12 cellular contexts compared by ENCODE assay signal in the genomic region with DNA sequence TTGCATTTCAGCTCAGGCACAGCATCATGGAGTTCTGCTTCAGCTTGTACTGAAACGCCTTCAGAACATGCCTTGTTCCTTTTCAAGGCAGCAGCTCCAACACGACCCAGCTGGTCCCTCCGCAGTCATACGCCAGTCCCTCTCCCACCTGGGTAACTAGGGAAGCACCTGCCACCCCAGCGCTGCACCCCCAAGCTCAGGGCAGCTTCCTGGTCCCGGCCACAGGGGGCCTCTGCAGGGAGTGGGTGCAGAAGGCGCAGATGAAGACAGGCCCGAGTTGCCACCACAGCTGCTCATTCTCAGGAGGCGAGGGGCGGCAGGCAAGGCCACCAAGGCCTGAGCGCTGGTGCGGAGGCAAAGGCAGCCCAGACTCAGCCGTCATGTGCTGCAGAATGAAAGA. TPM values are rescaled to one million over a fixed set of nuclear protein-coding genes. Genes with fewer than 3 reads are reported as not detected.
A peak's percentile ranks its signal among the peaks of the same experiment; 100 is the strongest.
DNase-seq lines count a peak whose midpoint lies in the region; ATAC-seq and TF ChIP-seq lines count a peak whose summit lies in the region.
"Had no signal": no experiment of that assay in that cellular context is flagged by ENCODE, and none has a peak within 500 bp of the region (broad histone marks: within the 10 kb centered on the region; RNA-seq: fewer than 3 reads in every experiment).

No MANE protein-coding gene starts in this region.

- CTCF ChIA-PET in CD8-positive, alpha-beta T cell (lab: Charles Lee) = interaction anchor here (1.4 to 2.1 kb wide), 2 partner anchors 13 to 15 kb away, joined by 3 to 6 read pairs; no protein-coding TSS in a partner anchor

- TF ChIP-seq CTCF in CD8-positive, alpha-beta T cell (IDR thresholded peaks at IDR 0.05) = no peak
- TF ChIP-seq CTCF in esophagus squamous epithelium (IDR thresholded peaks at IDR 0.05) (no peak), endothelial cell (IDR thresholded peaks at IDR 0.05; ENCODE audit: unreplicated experiment) (no peak)

- H3K27ac Mint-ChIP-seq in CD8-positive, alpha-beta T cell = peak overlapping the region; percentile 93
- no peak overlapping the region for H3K27ac Mint-ChIP-seq in endothelial cell (ENCODE audit: unreplicated experiment)
- H3K27ac Mint-ChIP-seq: nephron progenitor cell had no signal

- peaks cover 87% of the 10 kb centered on the region for H3K36me3 ChIP-seq in CD8-positive, alpha-beta T cell (ENCODE audit: insufficient read depth, low read length)
- H3K36me3 ChIP-seq in SK-N-MC (ENCODE audit: insufficient read depth, low read length) (peaks cover 12% of the 10 kb centered on the region; the same call in 1 of the 2 replicates), esophagus squamous epithelium (peaks cover 62 to 100% (median 71%) of the 10 kb centered on the region in 3 donors), skeletal muscle tissue (ENCODE audit: control insufficient read depth in 3 of 3, insufficient read depth in 3 of 3, low read length in 3 of 3) (peaks cover 55 to 70% (median 69%) of the 10 kb centered on the region in 3 donors)

- TF ChIP-seq POLR2A in esophagus squamous epithelium (IDR thresholded peaks at IDR 0.05) = no peak

- 77 to 79% methylated on average over 10 of the region's 13 CpGs for WGBS in esophagus squamous epithelium, 2 donors

- H3K9ac ChIP-seq in SK-N-MC (ENCODE audit: insufficient read length) (no peak overlapping the region), skeletal muscle tissue (ENCODE audit: low read depth in 1 of 3, low read length in 3 of 3) (peak overlapping the region in 2 of 3 donors; percentile 3 to 77)

- intact Hi-C loops in CD8-positive, alpha-beta T cell (cut with DNase I, micrococcal nuclease) = loop anchor here (5.0 to 10.0 kb wide), 3 partner anchors 78 to 440 kb away; partner anchors contain the start of gene ZNF518B (in 1 of the 2)
- intact Hi-C loops in esophagus squamous epithelium (cut with DNase I) = no loop called here

- H3K4me3 Mint-ChIP-seq in CD8-positive, alpha-beta T cell = peak overlapping the region; percentile 35
- no peak overlapping the region for H3K4me3 Mint-ChIP-seq in endothelial cell (ENCODE audit: unreplicated experiment)
- H3K4me3 Mint-ChIP-seq: nephron progenitor cell had no signal

- H3K4me1 ChIP-seq in CD8-positive, alpha-beta T cell (ENCODE audit: insufficient read depth, low read length) = peaks cover 84% of the 10 kb centered on the region
- H3K4me1 ChIP-seq in esophagus squamous epithelium (peaks cover 51 to 97% (median 71%) of the 10 kb centered on the region in 3 donors), skeletal muscle tissue (ENCODE audit: control insufficient read depth in 3 of 3, insufficient read depth in 3 of 3, low read length in 3 of 3) (peaks cover 97 to 99% (median 99%) of the 10 kb centered on the region in 3 donors)

- H3K27ac ChIP-seq in CD8-positive, alpha-beta T cell (ENCODE audit: low read depth, low read length) = no peak overlapping the region
- H3K27ac ChIP-seq in SK-N-MC (peak overlapping the region; percentile 91), esophagus squamous epithelium (peak overlapping the region; percentile 9 to 84 (median 78)), skeletal muscle tissue (ENCODE audit: low read depth, low read length) (peak overlapping the region; percentile 93)
- H3K27ac ChIP-seq: SJSA1 had no signal

- no peaks in the 10 kb centered on the region for H3K27me3 ChIP-seq in CD8-positive, alpha-beta T cell (ENCODE audit: insufficient read depth, low read length)
- H3K27me3 ChIP-seq in esophagus squamous epithelium (no peaks in the 10 kb centered on the region), skeletal muscle tissue (ENCODE audit: control insufficient read depth in 3 of 3, insufficient read depth in 3 of 3, low read length in 3 of 3) (no peaks in the 10 kb centered on the region)
- H3K27me3 ChIP-seq: SJSA1 had no signal

- ATAC-seq in CD8-positive, alpha-beta T cell = no peak
- ATAC-seq in GM18519 (IDR thresholded peaks at IDR 0.05; ENCODE audit: low FRiP score, unreplicated experiment) = no peak

- peaks cover 96% of the 10 kb centered on the region for H3K36me3 Mint-ChIP-seq in CD8-positive, alpha-beta T cell
- H3K36me3 Mint-ChIP-seq in endothelial cell (ENCODE audit: low read depth, unreplicated experiment) = peaks cover 50% of the 10 kb centered on the region

- no peak for DNase-seq in CD8-positive, alpha-beta T cell
- DNase-seq in SK-N-MC (ENCODE audit: low read depth, low spot score) = no peak
- DNase-seq in esophagus squamous epithelium (lab: John Stamatoyannopoulos, UW) = no peak
- DNase-seq in endothelial cell (ENCODE audit: low spot score) = no peak
- DNase-seq in germinal center (ENCODE audit: low spot score) = no peak
- no peak for DNase-seq in NCI-H2196 treated with DMSO at 0.1 percent for 48 hours (lab: John Stamatoyannopoulos, UW; ENCODE audit: unreplicated experiment)
- DNase-seq: KBM-7, NCI-H446, nephron progenitor cell had no signal

- H3K4me1 Mint-ChIP-seq in CD8-positive, alpha-beta T cell (ENCODE audit: low read depth) = peaks cover 93% of the 10 kb centered on the region
- peaks cover 11% of the 10 kb centered on the region for H3K4me1 Mint-ChIP-seq in endothelial cell (ENCODE audit: unreplicated experiment)

- no peaks in the 10 kb centered on the region for H3K27me3 Mint-ChIP-seq in CD8-positive, alpha-beta T cell (ENCODE audit: low read depth)
- peaks cover 16% of the 10 kb centered on the region for H3K27me3 Mint-ChIP-seq in endothelial cell (ENCODE audit: unreplicated experiment)

- H3K9me3 ChIP-seq in CD8-positive, alpha-beta T cell (ENCODE audit: low read length) = no peaks in the 10 kb centered on the region
- no peaks in the 10 kb centered on the region for H3K9me3 ChIP-seq in SK-N-MC (ENCODE audit: low read depth, low read length)
- no peaks in the 10 kb centered on the region for H3K9me3 ChIP-seq in esophagus squamous epithelium
- H3K9me3 ChIP-seq in skeletal muscle tissue (ENCODE audit: control insufficient read depth in 3 of 3, low read length in 3 of 3) = no peaks in the 10 kb centered on the region
- H3K9me3 ChIP-seq: SJSA1 had no signal

- POLR2A ChIA-PET in CD8-positive, alpha-beta T cell (lab: Charles Lee) = interaction anchor here (1.8 to 3.5 kb wide), 4 partner anchors 9 to 23 kb away, joined by 13 to 54 read pairs (median 18); partner anchors contain the start of gene WDR1

- H3K9me3 Mint-ChIP-seq in CD8-positive, alpha-beta T cell = no peaks in the 10 kb centered on the region
- H3K9me3 Mint-ChIP-seq in endothelial cell (ENCODE audit: unreplicated experiment) = no peaks in the 10 kb centered on the region
- H3K9me3 Mint-ChIP-seq: nephron progenitor cell had no signal

- no peak overlapping the region for H3K4me3 ChIP-seq in CD8-positive, alpha-beta T cell (ENCODE audit: low read depth, low read length)
- H3K4me3 ChIP-seq in SK-N-MC (no peak overlapping the region), esophagus squamous epithelium (no peak overlapping the region), skeletal muscle tissue (ENCODE audit: low read length in 3 of 3) (peak overlapping the region in 1 of 3 donors; percentile 22)
- H3K4me3 ChIP-seq: SJSA1 had no signal

RNA-seq across cellular contexts. Expression of gene WDR1, which starts 21.8 kb away (rescaled TPM):
- total RNA-seq in CD8-positive, alpha-beta T cell = 100 to 1,000 TPM; 220 to 224 TPM
- total RNA-seq in esophagus squamous epithelium = 100 to 1,000 TPM; 131 to 203 (median 171) TPM
- total RNA-seq in skeletal muscle tissue = 96.0 TPM
- 501 TPM for total RNA-seq in endothelial cell (ENCODE audit: unreplicated experiment)
